ENCODE assay signal across 1 cellular context in genomic region chr14:64706119-64706465, GRCh38.
TF ChIP-seq lines count a peak whose summit lies in the region.

No MANE protein-coding gene starts in this region.

TF ChIP-seq in IMR-90, 13 proteins besides CTCF, POLR2A, EP300 and RAD21 (continued from another document):
- no peak for TF ChIP-seq ELK1 (IDR thresholded peaks at IDR 0.05; ENCODE audit: borderline replicate concordance, low read depth, low read length)
- no peak for TF ChIP-seq RFX5 (IDR thresholded peaks at IDR 0.05; ENCODE audit: low read depth, low read length)
- no peak for TF ChIP-seq MAZ (IDR thresholded peaks at IDR 0.05; ENCODE audit: borderline replicate concordance, low read depth, low read length)
- no peak for TF ChIP-seq MXI1 (IDR thresholded peaks at IDR 0.05; ENCODE audit: borderline replicate concordance, low read depth, low read length)
- TF ChIP-seq MAFK (IDR thresholded peaks at IDR 0.05; ENCODE audit: low read depth, low read length): no peak
- no peak for TF ChIP-seq NFE2L2 (IDR thresholded peaks at IDR 0.05; ENCODE audit: low read depth, low read length)
- TF ChIP-seq CHD1 (IDR thresholded peaks at IDR 0.05; ENCODE audit: low read depth, low read length): no peak
- no peak for TF ChIP-seq SMC3 (IDR thresholded peaks at IDR 0.05; ENCODE audit: low read depth, low read length)
- no peak for TF ChIP-seq CEBPB (IDR thresholded peaks at IDR 0.05; ENCODE audit: low read depth, low read length)
TF ChIP-seq in IMR-90: peak in this region for 0.
